In genomic region chr4:140099993-140100392, GRCh38 we compare ENCODE assay signal across 9 cellular contexts. TPM values are rescaled to one million over a fixed set of nuclear protein-coding genes. Genes with fewer than 3 reads are reported as not detected.
DNase-seq lines count a peak whose midpoint lies in the region; ATAC-seq and TF ChIP-seq lines count a peak whose summit lies in the region.
"Had no signal": no experiment of that assay in that cellular context is flagged by ENCODE, and none has a peak within 500 bp of the region (broad histone marks: within the 10 kb centered on the region; RNA-seq: fewer than 3 reads in every experiment).

No MANE protein-coding gene starts in this region.

- peak; percentile 28 for DNase-seq in IMR-90
- DNase-seq in Peyer's patch, result peak in 2 of 3 donors; percentile 21 to 70
- no peak for DNase-seq in epithelial cell of prostate (ENCODE audit: low read depth, low spot score)
- peak; percentile 47 for DNase-seq in putamen (ENCODE audit: low spot score)
- no peak for DNase-seq in NCI-H2107 treated with DMSO at 0.1 percent for 48 hours (lab: John Stamatoyannopoulos, UW; ENCODE audit: unreplicated experiment)
- DNase-seq in HUDEP-2 (lab: John Stamatoyannopoulos, UW; ENCODE audit: unreplicated experiment in 76 of 76), result no peak
- DNase-seq in germinal center (ENCODE audit: low spot score), result no peak
- DNase-seq in stimulated activated CD4-positive, alpha-beta T cell treated with anti-CD3 and anti-CD28 coated beads, Interleukin-2, amount 100 ng/mL, for 24 hours, result no peak
- DNase-seq: NCI-H226 had no signal

- H3K4me1 ChIP-seq in IMR-90 (ENCODE audit: control insufficient read depth, insufficient read depth, low read length) (peaks cover 39% of the 10 kb centered on the region), Peyer's patch (peaks cover 0 to 19% (median 2%) of the 10 kb centered on the region in 4 donors)

- peak overlapping the region; percentile 6; the same call in 1 of the 2 replicates for H2BK20ac ChIP-seq in IMR-90 (ENCODE audit: low read depth, low read length)

- H3K18ac ChIP-seq in IMR-90 (ENCODE audit: low read depth, low read length), result peak overlapping the region; percentile 33; the same call in 1 of the 2 replicates

- no TSS peak for BruUV-seq in IMR-90 (replicated peaks; lab: Mats Ljungman, UMichigan)

- peak overlapping the region; percentile 50 for H3K4ac ChIP-seq in IMR-90 (ENCODE audit: low read depth, low read length)

- 80% methylated on average over 4 of the region's 6 CpGs; no CpG with 5 or more reads in 1 of the 2 experiments for WGBS in IMR-90 (ENCODE audit: extremely low coverage in 2 of 2, insufficient read length in 1 of 2), 2 experiments

- H2BK5ac ChIP-seq in IMR-90 (ENCODE audit: low read depth, low read length, poor library complexity, severe bottlenecking), result peak overlapping the region; percentile 56

- no peak overlapping the region for H3K4me2 ChIP-seq in IMR-90 (ENCODE audit: low read depth, low read length)

- H3K9me1 ChIP-seq in IMR-90 (ENCODE audit: insufficient read depth, low read length), result peaks cover 27% of the 10 kb centered on the region

- peaks cover 17 to 64% of the 10 kb centered on the region in 2 experiments for H3K79me1 ChIP-seq in IMR-90 (ENCODE audit: low read depth in 1 of 2, low read length in 2 of 2)

- H4K5ac ChIP-seq in IMR-90 (ENCODE audit: low read depth, low read length), result peak overlapping the region; percentile 61

- POLR2A ChIA-PET in IMR-90 (lab: Charles Lee; ENCODE audit: unreplicated experiment), result no interaction called here

- dilution Hi-C loops in IMR-90 (cut with HindIII; ENCODE audit: low sequenced_read_pairs, unreplicated experiment), result no loop called here

- H3K23ac ChIP-seq in IMR-90 (ENCODE audit: low read depth, low read length), result 0 out of 2 replicates have a peak overlapping the region, but pooled peaks have one; percentile 8

- in situ Hi-C loops in IMR-90 (cut with MboI; ENCODE audit: low sequenced_read_pairs), result no loop called here

- H2AK5ac ChIP-seq in IMR-90 (ENCODE audit: low read depth, low read length), result peak overlapping the region; percentile 71

- H3K56ac ChIP-seq in IMR-90 (ENCODE audit: extremely low read depth, insufficient read depth, low read length), result no peak overlapping the region

- H4K91ac ChIP-seq in IMR-90 (ENCODE audit: insufficient read depth, low read depth, low read length), result 0 out of 2 replicates have a peak overlapping the region, but pooled peaks have one; percentile 6

- peak overlapping the region; percentile 78; the same call in 1 of the 2 replicates for H2BK120ac ChIP-seq in IMR-90 (ENCODE audit: low read depth, low read length)

- peak overlapping the region; percentile 34 to 71; a peak in 2 of 4 replicates for H4K8ac ChIP-seq in IMR-90 (ENCODE audit: low read depth in 2 of 2, low read length in 2 of 2)

- CTCF ChIA-PET in IMR-90 (lab: Yijun Ruan, JAX), result no interaction called here

- H3K27me3 ChIP-seq in IMR-90 (ENCODE audit: control insufficient read depth, insufficient read depth, low read length) (no peaks in the 10 kb centered on the region), Peyer's patch (no peaks in the 10 kb centered on the region)

- H3K36me3 ChIP-seq in IMR-90 (ENCODE audit: control insufficient read depth, insufficient read depth, low read length), result no peaks in the 10 kb centered on the region
- no peaks in the 10 kb centered on the region for H3K36me3 ChIP-seq in Peyer's patch

- no peaks in the 10 kb centered on the region for H4K20me1 ChIP-seq in IMR-90 (ENCODE audit: insufficient read depth, low read length)

- no peak for TF ChIP-seq RAD21 in IMR-90 (IDR thresholded peaks at IDR 0.05; ENCODE audit: low read length)

- peak overlapping the region; percentile 58 for H2AFZ ChIP-seq in IMR-90 (replicated peaks; ENCODE audit: low read length, poor library complexity)

- no peak overlapping the region for H3K9ac ChIP-seq in IMR-90 (ENCODE audit: low read depth, low read length)

- no peak for ATAC-seq in IMR-90 (ENCODE audit: low read depth)

- TF ChIP-seq CTCF in IMR-90 (conservative IDR thresholded peaks at IDR 0.05; ENCODE audit: low read depth, low read length) (no peak), Peyer's patch (IDR thresholded peaks at IDR 0.05) (no peak)

- H3K9me3 ChIP-seq in IMR-90 (ENCODE audit: control insufficient read depth, insufficient read depth, low read length), result no peaks in the 10 kb centered on the region
- no peaks in the 10 kb centered on the region for H3K9me3 ChIP-seq in Peyer's patch

- intact Hi-C loops in IMR-90 (cut with micrococcal nuclease), result loop anchor here (5.0 kb wide), 1 partner anchor 32 kb away; no protein-coding TSS in a partner anchor

- H2AK9ac ChIP-seq in IMR-90 (replicated peaks; ENCODE audit: low read depth, low read length, poor library complexity), result peak overlapping the region; percentile 62

- H3K27ac ChIP-seq in IMR-90 (ENCODE audit: insufficient read depth, low read length), result 0 out of 2 replicates have a peak overlapping the region, but pooled peaks have one; percentile 32
- H3K27ac ChIP-seq in Peyer's patch, result peak overlapping the region in 1 of 4 donors; percentile 6
- H3K27ac ChIP-seq in epithelial cell of prostate, result peak overlapping the region; percentile 73

- TF ChIP-seq POLR2A in IMR-90 (IDR thresholded peaks at IDR 0.05; ENCODE audit: low read depth, low read length) (no peak), Peyer's patch (IDR thresholded peaks at IDR 0.05) (no peak)

- no peak overlapping the region; the same call in 1 of the 2 replicates for H3K14ac ChIP-seq in IMR-90 (replicated peaks; ENCODE audit: low read depth, low read length)

- no peak overlapping the region for H3K4me3 ChIP-seq in IMR-90 (ENCODE audit: insufficient read depth, low read depth, low read length)
- H3K4me3 ChIP-seq in Peyer's patch, result no peak overlapping the region

- H2BK15ac ChIP-seq in IMR-90 (ENCODE audit: low read depth, low read length), result 0 out of 3 replicates have a peak overlapping the region, but pooled peaks have one; percentile 15

TF ChIP-seq in IMR-90, 13 proteins besides CTCF, POLR2A, EP300 and RAD21:
- TF ChIP-seq MAZ (IDR thresholded peaks at IDR 0.05; ENCODE audit: borderline replicate concordance, low read depth, low read length), result no peak
- TF ChIP-seq, protein P1, sequence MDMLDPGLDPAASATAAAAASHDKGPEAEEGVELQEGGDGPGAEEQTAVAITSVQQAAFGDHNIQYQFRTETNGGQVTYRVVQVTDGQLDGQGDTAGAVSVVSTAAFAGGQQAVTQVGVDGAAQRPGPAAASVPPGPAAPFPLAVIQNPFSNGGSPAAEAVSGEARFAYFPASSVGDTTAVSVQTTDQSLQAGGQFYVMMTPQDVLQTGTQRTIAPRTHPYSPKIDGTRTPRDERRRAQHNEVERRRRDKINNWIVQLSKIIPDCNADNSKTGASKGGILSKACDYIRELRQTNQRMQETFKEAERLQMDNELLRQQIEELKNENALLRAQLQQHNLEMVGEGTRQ (IDR thresholded peaks at IDR 0.05; ENCODE audit: low read depth, low read length), result no peak
- TF ChIP-seq CEBPB (IDR thresholded peaks at IDR 0.05; ENCODE audit: low read depth, low read length), result no peak
TF ChIP-seq in IMR-90: peak in this region for 0.

RNA-seq across cellular contexts. Expression of gene MAML3, which starts 54.0 kb away (rescaled TPM):
- total RNA-seq in IMR-90 (2012; rRNA removed) (0.90 and 1.1 TPM in 2 replicates), Peyer's patch (10 to 100 TPM in 3 of 4 donors, 1 to 10 TPM in 1; 6.5 to 44.6 (median 22.1) TPM)
- 1.7 and 2.0 TPM in 2 replicates for polyA plus RNA-seq in IMR-90 (2012; rRNA removed)
- 0.78 and 1.8 TPM in 2 replicates for polyA plus RNA-seq in IMR-90 (2012; cell fraction: cytosol; rRNA removed)
- 1.3 and 2.3 TPM in 2 replicates for polyA plus RNA-seq in IMR-90 (2012; cell fraction: nucleus; rRNA removed; ENCODE audit: low replicate concordance)

Comparison
In these comparisons a context has a peak if more than half of its experiments do, and no peak if none do; other contexts are left out.
1. DNase-seq: peak in IMR-90 (single experiment), Peyer's patch (2 of 3) and putamen (single experiment); none in epithelial cell of prostate (single experiment), NCI-H2107 treated with DMSO at 0.1 percent for 48 hours (single experiment), HUDEP-2 (0 of 76), germinal center (single experiment) and stimulated activated CD4-positive, alpha-beta T cell treated with anti-CD3 and anti-CD28 coated beads, Interleukin-2, amount 100 ng/mL, for 24 hours (0 of 2).